1 cellular context compared by ENCODE assay signal in genomic region chr5:160171656-160172055, GRCh38.
TF ChIP-seq lines count a peak whose summit lies in the region.

No MANE protein-coding gene starts in this region.

TF ChIP-seq in GM23338, 12 proteins besides CTCF, POLR2A, EP300 and RAD21 (continued from another document):
- TF ChIP-seq REST (IDR thresholded peaks at IDR 0.05; ENCODE audit: unreplicated experiment) (no peak), JUNB (IDR thresholded peaks at IDR 0.05; ENCODE audit: unreplicated experiment) (no peak), EZH2phosphoT487 (IDR thresholded peaks at IDR 0.05; ENCODE audit: unreplicated experiment) (no peak), ZNF462 (CRISPR knock-in tag; IDR thresholded peaks at IDR 0.05) (no peak), NANOG (IDR thresholded peaks at IDR 0.05; ENCODE audit: borderline replicate concordance) (no peak), STAT1 (IDR thresholded peaks at IDR 0.05; ENCODE audit: unreplicated experiment) (no peak)
